In the genomic region with DNA sequence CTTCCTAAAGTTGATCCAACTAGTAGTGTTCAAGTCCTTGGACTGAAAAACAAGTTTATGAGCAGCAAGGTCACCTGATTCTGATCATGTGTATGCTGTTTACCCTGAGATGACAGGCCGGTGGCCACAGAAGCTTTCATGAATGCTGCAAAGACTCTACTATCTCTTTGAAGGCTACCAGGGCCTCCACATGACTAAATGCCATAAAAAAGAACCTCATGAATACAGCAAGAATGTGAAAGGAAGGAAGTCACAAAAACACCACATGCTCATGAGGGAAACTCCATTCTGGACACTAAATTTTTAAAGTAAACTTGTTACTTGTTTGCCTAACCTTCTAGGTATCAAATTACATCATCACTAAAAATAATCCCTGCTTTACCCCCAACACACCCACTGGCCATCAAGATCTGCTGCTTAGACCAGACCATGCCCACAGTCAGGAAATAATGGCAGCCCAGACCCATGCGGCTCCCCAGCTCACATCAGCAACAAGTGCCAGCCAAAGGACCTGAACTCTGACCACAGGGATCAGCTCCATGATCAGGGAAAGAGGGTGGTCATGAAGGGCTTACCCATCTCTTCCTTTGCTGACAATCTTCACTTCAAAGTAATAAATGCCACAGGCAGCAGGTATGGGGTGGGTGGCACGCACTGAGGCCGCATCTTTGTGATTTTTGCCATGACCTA, we compare ENCODE assay signal across 9 cellular contexts. TPM values are rescaled to one million over a fixed set of nuclear protein-coding genes. Genes with fewer than 3 reads are reported as not detected.
DNase-seq lines count a peak whose midpoint lies in the region; ATAC-seq and TF ChIP-seq lines count a peak whose summit lies in the region.
"Had no signal": no experiment of that assay in that cellular context is flagged by ENCODE, and none has a peak within 500 bp of the region (broad histone marks: within the 10 kb centered on the region; RNA-seq: fewer than 3 reads in every experiment).

No MANE protein-coding gene starts in this region.

- H3K9me3 ChIP-seq in HUES64 (ENCODE audit: insufficient read depth, low read depth, low read length) (no peaks in the 10 kb centered on the region), mucosa of rectum (ENCODE audit: control insufficient read depth in 2 of 2, low read length in 2 of 2) (no peaks in the 10 kb centered on the region), mucosa of descending colon (no peaks in the 10 kb centered on the region)

- peak overlapping the region; percentile 90 for H3K4me3 Mint-ChIP-seq in MCF 10A (ENCODE audit: unreplicated experiment)

- no peak for DNase-seq in AG04449 (ENCODE audit: low read depth, low spot score)
- no peak for DNase-seq in MCF 10A (ENCODE audit: unreplicated experiment)
- no peak for DNase-seq in mucosa of descending colon
- no peak for DNase-seq in mucosa of gallbladder (ENCODE audit: low spot score)
- no peak for DNase-seq in HPDE6-E6E7 (ENCODE audit: extremely low spot score)
- DNase-seq: retina had no signal

- TF ChIP-seq CTCF in AG04449 (IDR thresholded peaks at IDR 0.05; ENCODE audit: insufficient read depth, low read length, missing control alignments) (no peak), MCF 10A (IDR thresholded peaks at IDR 0.05; ENCODE audit: unreplicated experiment) (no peak), mucosa of descending colon (IDR thresholded peaks at IDR 0.05) (no peak)

- H3K4me1 ChIP-seq in HUES64 (ENCODE audit: insufficient read depth, low read length) (peaks cover 9% of the 10 kb centered on the region; the same call in 1 of the 2 replicates), mucosa of rectum (ENCODE audit: control insufficient read depth in 2 of 2, insufficient read depth in 2 of 2, low read length in 2 of 2) (peaks cover 14 to 23% of the 10 kb centered on the region in 2 donors), mucosa of descending colon (ENCODE audit: low read depth) (peaks cover 18% of the 10 kb centered on the region)

- H3K27ac ChIP-seq in HUES64 (ENCODE audit: low read depth, low read length) (no peak overlapping the region), mucosa of rectum (ENCODE audit: low read depth in 2 of 2, low read length in 2 of 2) (no peak overlapping the region)

- peak overlapping the region; percentile 89 for H3K27ac Mint-ChIP-seq in MCF 10A (ENCODE audit: low read depth, unreplicated experiment)

- H3K27me3 ChIP-seq in HUES64 (ENCODE audit: insufficient read depth, low read length) (no peaks in the 10 kb centered on the region), mucosa of rectum (ENCODE audit: control insufficient read depth in 2 of 2, insufficient read depth in 2 of 2, low read length in 2 of 2) (no peaks in the 10 kb centered on the region)

- POLR2A ChIA-PET in AG04449 (lab: Yijun Ruan, JAX) (no interaction called here), MCF 10A (lab: Yijun Ruan, JAX) (interaction anchor here (0.6 kb wide), 1 partner anchor 138 kb away, joined by 3 read pairs; no protein-coding TSS in a partner anchor)

- CTCF ChIA-PET in AG04449 (lab: Yijun Ruan, JAX) (interaction anchor here (1.1 kb wide), 1 partner anchor 78 kb away, joined by 4 read pairs; no protein-coding TSS in a partner anchor), MCF 10A (lab: Yijun Ruan, JAX) (interaction anchor here (0.6 to 1.3 kb wide), 3 partner anchors 9 to 236 kb away, joined by 3 to 6 read pairs (median 4); no protein-coding TSS in a partner anchor)

- WGBS in HUES64, result 96% methylated on average over 4 of the region's 4 CpGs

- peaks cover 37% of the 10 kb centered on the region for H3K36me3 Mint-ChIP-seq in MCF 10A (ENCODE audit: insufficient read depth, unreplicated experiment)

- intact Hi-C loops in MCF 10A (cut with micrococcal nuclease), result loop anchor here (5.0 to 10.0 kb wide), 2 partner anchors 88 to 280 kb away; partner anchors contain the start of genes GFOD2 and RIPOR1
- intact Hi-C loops in mucosa of descending colon (cut with DNase I, micrococcal nuclease), result no loop called here

- H3K9ac ChIP-seq in HUES64 (ENCODE audit: low read depth, low read length) (no peak overlapping the region), mucosa of rectum (ENCODE audit: low read depth in 1 of 2, low read length in 2 of 2) (peak overlapping the region in 1 of 2 donors; percentile 93)

- no peaks in the 10 kb centered on the region for H3K27me3 Mint-ChIP-seq in MCF 10A (ENCODE audit: insufficient read depth, unreplicated experiment)

- H3K4me1 Mint-ChIP-seq in MCF 10A (ENCODE audit: insufficient read depth, unreplicated experiment), result peaks cover 10% of the 10 kb centered on the region

- no peaks in the 10 kb centered on the region for H3K9me3 Mint-ChIP-seq in MCF 10A (ENCODE audit: unreplicated experiment)

- H3K36me3 ChIP-seq in HUES64 (ENCODE audit: insufficient read depth, low read length), result peaks cover 26% of the 10 kb centered on the region
- peaks cover 16 to 17% of the 10 kb centered on the region in 2 donors for H3K36me3 ChIP-seq in mucosa of rectum (ENCODE audit: control insufficient read depth in 2 of 2, insufficient read depth in 2 of 2, low read length in 2 of 2)
- no peaks in the 10 kb centered on the region for H3K36me3 ChIP-seq in mucosa of descending colon (ENCODE audit: low read depth)

- BruUV-seq in MCF 10A (replicated peaks; lab: Mats Ljungman, UMichigan), result TSS peak; percentile 47

- H3K4me3 ChIP-seq in AG04449 (ENCODE audit: low read depth, low read length) (peak overlapping the region; percentile 98), HUES64 (ENCODE audit: low read length) (peak overlapping the region; percentile 97), mucosa of rectum (ENCODE audit: low read length in 2 of 2) (peak overlapping the region; percentile 93), mucosa of descending colon (no peak overlapping the region)

- ATAC-seq in GM19467 (IDR thresholded peaks at IDR 0.05; ENCODE audit: unreplicated experiment), result no peak
- no peak for ATAC-seq in mucosa of descending colon

RNA-seq across cellular contexts. Expression of gene RANBP10, which starts 1.4 kb away (rescaled TPM):
- 9.7 TPM for polyA plus RNA-seq in HUES64 (2013, experiment 1 of 2)
- polyA plus RNA-seq in HUES64 (2013, experiment 2 of 2), result 9.1 TPM
- total RNA-seq in MCF 10A (2022), result 17.2 and 21.7 TPM in 2 replicates
- 10 to 100 TPM; 19.6 to 24.1 (median 20.6) TPM for total RNA-seq in mucosa of descending colon
- total RNA-seq in mucosa of gallbladder, result 22.7 TPM

RNA-seq across cellular contexts. Expression of gene TSNAXIP1, which starts 1.7 kb away (rescaled TPM):
- 0.85 TPM for polyA plus RNA-seq in HUES64 (2013, experiment 1 of 2)
- polyA plus RNA-seq in HUES64 (2013, experiment 2 of 2), result 1.1 TPM
- total RNA-seq in MCF 10A (2022) (1.1 and 1.5 TPM in 2 replicates), mucosa of descending colon (1 to 10 TPM in 1 of 3 donors, under 1 TPM in 2; 0.41 to 2.0 (median 0.48) TPM), mucosa of gallbladder (4.1 TPM)

RNA-seq across cellular contexts. Expression of gene THAP11, which starts 37.1 kb away (rescaled TPM):
- polyA plus RNA-seq in HUES64 (2013, experiment 1 of 2), result 32.9 TPM
- polyA plus RNA-seq in HUES64 (2013, experiment 2 of 2), result 34.4 TPM
- total RNA-seq in MCF 10A (2022) (18.3 and 20.5 TPM in 2 replicates), mucosa of descending colon (10 to 100 TPM; 18.1 to 43.3 (median 20.5) TPM), mucosa of gallbladder (27.2 TPM)

RNA-seq across cellular contexts. Expression of gene NUTF2, which starts 41.7 kb away (rescaled TPM):
- 242 TPM for polyA plus RNA-seq in HUES64 (2013, experiment 1 of 2)
- 239 TPM for polyA plus RNA-seq in HUES64 (2013, experiment 2 of 2)
- total RNA-seq in MCF 10A (2022) (133 TPM in 2 replicates), mucosa of descending colon (10 to 100 TPM; 56.0 to 69.3 (median 58.0) TPM), mucosa of gallbladder (69.3 TPM)

RNA-seq across cellular contexts. Expression of gene CENPT, which starts 42.5 kb away (rescaled TPM):
- polyA plus RNA-seq in HUES64 (2013, experiment 1 of 2), result 35.3 TPM
- polyA plus RNA-seq in HUES64 (2013, experiment 2 of 2), result 31.2 TPM
- total RNA-seq in MCF 10A (2022), result 30.9 and 35.5 TPM in 2 replicates
- total RNA-seq in mucosa of descending colon, result 10 to 100 TPM; 33.2 to 55.0 (median 36.6) TPM
- 44.6 TPM for total RNA-seq in mucosa of gallbladder
